Comparison of ENCODE assay signal across 12 cellular contexts in the genomic region with DNA sequence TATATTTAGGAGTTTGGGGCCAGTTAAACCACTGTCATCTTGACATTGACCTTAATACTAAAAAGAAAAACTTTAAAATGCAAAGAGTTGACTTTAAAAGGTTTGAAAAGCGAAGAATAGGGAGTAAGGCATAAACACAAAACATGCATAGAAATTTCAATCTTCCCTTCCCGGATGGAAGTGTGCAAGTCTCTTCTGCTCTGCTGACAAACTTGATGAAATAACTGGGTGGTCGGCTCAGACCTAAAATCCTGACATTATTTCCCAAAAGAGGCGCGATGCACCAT.
DNase-seq lines count a peak whose midpoint lies in the region; ATAC-seq and TF ChIP-seq lines count a peak whose summit lies in the region.
"Had no signal": no experiment of that assay in that cellular context is flagged by ENCODE, and none has a peak within 500 bp of the region (broad histone marks: within the 10 kb centered on the region; RNA-seq: fewer than 3 reads in every experiment).

No MANE protein-coding gene starts in this region.

- no peak overlapping the region for H3K27ac ChIP-seq in OCI-LY3 (ENCODE audit: low read length)

- no peaks in the 10 kb centered on the region for H3K9me3 Mint-ChIP-seq in activated naive CD4-positive, alpha-beta T cell treated with anti-CD3 and anti-CD28 coated beads, Interleukin-2, amount 10 ng/mL, durations not matched to agents 7 days and 5 days
- H3K9me3 Mint-ChIP-seq: dendritic cell treated with granulocyte-macrophage colony-stimulating factor and Interleukin-4, amounts not matched to agents 40 ng/mL and 50 ng/mL, for 4 days had no signal

- H3K9me3 ChIP-seq in OCI-LY3 (ENCODE audit: insufficient read depth, low read length) = no peaks in the 10 kb centered on the region
- H3K9me3 ChIP-seq in endocrine pancreas (ENCODE audit: control insufficient read depth, low read length) = no peaks in the 10 kb centered on the region

- H4K20me1 ChIP-seq in OCI-LY3 (ENCODE audit: insufficient read depth, low read length) = no peaks in the 10 kb centered on the region

- no peak for TF ChIP-seq CTCF in OCI-LY3 (IDR thresholded peaks at IDR 0.05; ENCODE audit: low read depth, low read length)

- H3K4me1 ChIP-seq in OCI-LY3 (ENCODE audit: low read length) (peaks cover 49% of the 10 kb centered on the region), endocrine pancreas (ENCODE audit: control insufficient read depth, insufficient read depth, low read length) (peaks cover 7% of the 10 kb centered on the region)

- H3K36me3 ChIP-seq in OCI-LY3 (replicated peaks; ENCODE audit: low read depth, low read length) (no peaks in the 10 kb centered on the region), endocrine pancreas (ENCODE audit: control insufficient read depth, insufficient read depth, low read length) (no peaks in the 10 kb centered on the region)

- peaks cover 83% of the 10 kb centered on the region for H3K27me3 Mint-ChIP-seq in activated naive CD4-positive, alpha-beta T cell treated with anti-CD3 and anti-CD28 coated beads, Interleukin-2, amount 10 ng/mL, durations not matched to agents 7 days and 5 days

- peak overlapping the region; percentile 47 for H3K4me3 Mint-ChIP-seq in activated naive CD4-positive, alpha-beta T cell treated with anti-CD3 and anti-CD28 coated beads, Interleukin-2, amount 10 ng/mL, durations not matched to agents 7 days and 5 days

- no peak for DNase-seq in activated naive CD4-positive, alpha-beta T cell treated with anti-CD3 and anti-CD28 coated beads, Interleukin-2, amount 10 ng/mL, durations not matched to agents 7 days and 5 days
- DNase-seq in activated naive CD4-positive, alpha-beta T cell treated with Interleukin-2 at 50 U/mL for 16 hours = no peak
- peak; percentile 33 for DNase-seq in retina
- no peak for DNase-seq in NCI-H69 (lab: John Stamatoyannopoulos, UW)
- DNase-seq: DMS 273 treated with DMSO at 0.1 percent for 48 hours, nucleus accumbens, substantia nigra had no signal

- no peaks in the 10 kb centered on the region for H3K79me2 ChIP-seq in OCI-LY3 (ENCODE audit: low read length)

- peaks cover 14% of the 10 kb centered on the region for H3K36me3 Mint-ChIP-seq in activated naive CD4-positive, alpha-beta T cell treated with anti-CD3 and anti-CD28 coated beads, Interleukin-2, amount 10 ng/mL, durations not matched to agents 7 days and 5 days

- no peak overlapping the region for H2AFZ ChIP-seq in OCI-LY3 (ENCODE audit: low read depth, low read length)

- peak overlapping the region; percentile 33 for H3K27ac Mint-ChIP-seq in activated naive CD4-positive, alpha-beta T cell treated with anti-CD3 and anti-CD28 coated beads, Interleukin-2, amount 10 ng/mL, durations not matched to agents 7 days and 5 days

- peak overlapping the region; percentile 87; the same call in 1 of the 2 replicates for H3K9ac ChIP-seq in OCI-LY3 (ENCODE audit: low read length)
- no peak overlapping the region for H3K9ac ChIP-seq in endocrine pancreas (ENCODE audit: control insufficient read depth, insufficient read depth, low read length)

- H3K4me2 ChIP-seq in OCI-LY3 (ENCODE audit: low read length) = peak overlapping the region; percentile 77

- peak overlapping the region; percentile 96 for H3K4me3 ChIP-seq in OCI-LY3 (ENCODE audit: low read length)
- peak overlapping the region; percentile 39 for H3K4me3 ChIP-seq in endocrine pancreas (ENCODE audit: control insufficient read depth, insufficient read depth, low read length)

- no peak for ATAC-seq in HG02623 (IDR thresholded peaks at IDR 0.05; ENCODE audit: unreplicated experiment)
- no peak for ATAC-seq in HG02642 (IDR thresholded peaks at IDR 0.05; ENCODE audit: poor library complexity, unreplicated experiment)

- H3K4me1 Mint-ChIP-seq in activated naive CD4-positive, alpha-beta T cell treated with anti-CD3 and anti-CD28 coated beads, Interleukin-2, amount 10 ng/mL, durations not matched to agents 7 days and 5 days = peaks cover 51% of the 10 kb centered on the region

- H3K27me3 ChIP-seq in OCI-LY3 (ENCODE audit: low read depth, low read length) (peaks cover 27% of the 10 kb centered on the region), endocrine pancreas (ENCODE audit: control insufficient read depth, insufficient read depth, low read length) (peaks cover 4% of the 10 kb centered on the region)

- CTCF ChIA-PET in activated naive CD4-positive, alpha-beta T cell treated with anti-CD3 and anti-CD28 coated beads, Interleukin-2, amount 10 ng/mL, durations not matched to agents 7 days and 5 days (lab: Charles Lee) = interaction anchor here (1.4 kb wide), 1 partner anchor 344 kb away, joined by 3 read pairs; no protein-coding TSS in a partner anchor
